22 cellular contexts compared by ENCODE assay signal in genomic region chr10:67550042-67550441, GRCh38.
"Had no signal": no experiment of that assay in that cellular context is flagged by ENCODE, and none has a peak within 500 bp of the region (broad histone marks: within the 10 kb centered on the region; RNA-seq: fewer than 3 reads in every experiment).

No MANE protein-coding gene starts in this region.

- H3K27ac ChIP-seq: foreskin keratinocyte, heart left ventricle, psoas muscle, suprapubic skin, thyroid gland had no signal

- H3K27me3 Mint-ChIP-seq: naive B cell, type B pancreatic cell had no signal

- H3K9me3 Mint-ChIP-seq: central memory CD8-positive, alpha-beta T cell; type B pancreatic cell had no signal

- FAIRE-seq: colon, small intestine, urothelium cell line had no signal

- H3K9me3 ChIP-seq: psoas muscle, suprapubic skin, thyroid gland had no signal

- H3K27me3 ChIP-seq: foreskin keratinocyte, heart left ventricle, suprapubic skin, thyroid gland had no signal

- H3K4me3 Mint-ChIP-seq: central memory CD8-positive, alpha-beta T cell; naive B cell; type B pancreatic cell had no signal

- DNase-seq: dermis blood vessel endothelial cell; erythroblast; foreskin keratinocyte; heart left ventricle; hypothalamus; islet precursor cell; mammary epithelial cell; naive B cell; occipital lobe; psoas muscle; retina; small intestine; stimulated activated CD4-positive, alpha-beta T cell treated with anti-CD3 and anti-CD28 coated beads, Interleukin-2, amount 100 ng/mL, for 48 hours; stimulated activated naive CD8-positive, alpha-beta T cell treated with anti-CD3 and anti-CD28 coated beads, Interleukin-15, Interleukin-2, amounts not matched to agents 100 U/mL and 50 U/mL, for 24 hours; thyroid gland had no signal

- H3K4me1 Mint-ChIP-seq: central memory CD8-positive, alpha-beta T cell; naive B cell had no signal

- ATAC-seq: foreskin keratinocyte; left lobe of liver; psoas muscle; sciatic nerve; stimulated activated naive CD8-positive, alpha-beta T cell treated with anti-CD3 and anti-CD28 coated beads, Interleukin-15, Interleukin-2, amounts not matched to agents 100 U/mL and 50 U/mL, for 24 hours had no signal

- H3K4me3 ChIP-seq: suprapubic skin, thyroid gland had no signal

- H3K4me1 ChIP-seq: foreskin keratinocyte, psoas muscle, suprapubic skin, thyroid gland had no signal

- H3K36me3 Mint-ChIP-seq: naive B cell, type B pancreatic cell had no signal

- H3K36me3 ChIP-seq: heart left ventricle, suprapubic skin, thyroid gland had no signal

- H3K27ac Mint-ChIP-seq: naive B cell, type B pancreatic cell had no signal
